Comparison of ENCODE assay signal across 10 cellular contexts in genomic region chr15:78868366-78868765, GRCh38.
"Had no signal": no experiment of that assay in that cellular context is flagged by ENCODE, and none has a peak within 500 bp of the region (broad histone marks: within the 10 kb centered on the region; RNA-seq: fewer than 3 reads in every experiment).

No MANE protein-coding gene starts in this region.

- FAIRE-seq: K562 had no signal

- H2AFZ ChIP-seq: GM23248 had no signal

- H3K4me3 ChIP-seq: GM23248, HAP-1, K562 had no signal

- H3K27ac ChIP-seq: GM23248, HL-60 had no signal

- DNase-seq: GM23248, GOT3, H7, HFFc6, IMR-90, KG1 had no signal

- H3K27ac Mint-ChIP-seq: HFFc6 had no signal

- H3K9me3 ChIP-seq: HAP-1 had no signal

- H3K4me3 Mint-ChIP-seq: HFFc6 had no signal

- H3K9me3 Mint-ChIP-seq: HFFc6 had no signal

- ATAC-seq: HCT116, K562 had no signal

- H3K9ac ChIP-seq: GM23248 had no signal
